17 cellular contexts compared by ENCODE assay signal in the genomic region with DNA sequence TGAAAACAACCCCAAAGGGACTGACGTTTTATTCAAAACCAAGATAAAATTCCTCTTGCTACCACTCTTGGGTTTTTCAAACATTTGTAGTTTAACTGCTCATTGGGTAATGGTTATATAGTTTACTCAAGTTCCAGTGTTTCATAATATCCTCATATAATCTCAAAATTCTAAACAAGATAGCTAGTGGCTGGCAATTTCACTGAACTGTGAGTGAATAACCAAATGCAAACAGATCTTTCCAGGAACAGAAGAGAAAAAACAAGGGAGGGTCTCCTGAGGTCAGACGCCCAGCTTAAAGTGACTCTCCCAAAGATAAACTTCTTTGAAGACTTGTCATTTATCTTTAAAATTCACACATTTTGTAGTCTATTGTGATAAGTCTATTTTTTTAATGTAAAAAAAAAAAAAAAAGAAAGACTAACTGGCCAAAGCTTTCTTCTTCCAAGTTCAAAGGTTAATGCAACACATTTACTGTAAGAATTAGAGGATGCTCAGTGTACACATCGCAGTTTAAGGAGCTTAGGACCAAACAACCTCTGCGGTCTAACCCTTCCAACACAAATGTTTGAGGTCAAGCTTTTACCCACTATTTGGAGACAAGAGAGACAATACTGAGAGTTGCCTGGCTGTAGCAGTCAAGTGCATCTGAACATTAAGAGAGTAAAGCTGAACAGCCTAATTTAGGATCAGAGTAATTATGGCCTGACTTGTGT. TPM values are rescaled to one million over a fixed set of nuclear protein-coding genes. Genes with fewer than 3 reads are reported as not detected.
DNase-seq lines count a peak whose midpoint lies in the region; ATAC-seq and TF ChIP-seq lines count a peak whose summit lies in the region.
"Had no signal": no experiment of that assay in that cellular context is flagged by ENCODE, and none has a peak within 500 bp of the region (broad histone marks: within the 10 kb centered on the region; RNA-seq: fewer than 3 reads in every experiment).

No MANE protein-coding gene starts in this region.

- 22 to 48% (median 30%) methylated on average over 4 of the region's 4 CpGs for WGBS in stomach, 5 donors

- H3K36me3 ChIP-seq in Panc1 (ENCODE audit: control insufficient read depth, insufficient read depth, low read length): no peaks in the 10 kb centered on the region
- H3K36me3 ChIP-seq in stomach: no peaks in the 10 kb centered on the region
- no peaks in the 10 kb centered on the region for H3K36me3 ChIP-seq in Karpas-422 (ENCODE audit: insufficient read depth, low read length)

- no peak overlapping the region for H3K4me3 ChIP-seq in Panc1 (ENCODE audit: low read depth in 2 of 2, low read length in 2 of 2)
- H3K4me3 ChIP-seq in stomach: no peak overlapping the region
- no peak overlapping the region for H3K4me3 ChIP-seq in Karpas-422 (ENCODE audit: low read length)

- peak overlapping the region; percentile 46 for H3K27ac Mint-ChIP-seq in activated CD8-positive, alpha-beta T cell treated with anti-CD3 and anti-CD28 coated beads for 36 hours
- no peak overlapping the region for H3K27ac Mint-ChIP-seq in activated CD8-positive, alpha-beta T cell treated with anti-CD3 and anti-CD28 coated beads, Interleukin-2, amount 10 ng/mL, durations not matched to agents 7 days and 5 days
- H3K27ac Mint-ChIP-seq: memory B cell had no signal

- no peak overlapping the region for H3K4me2 ChIP-seq in Karpas-422 (ENCODE audit: low read depth, low read length, poor library complexity, severe bottlenecking)

- no peak overlapping the region for H2AFZ ChIP-seq in Karpas-422 (ENCODE audit: low read length)

- intact Hi-C loops in activated CD8-positive, alpha-beta T cell treated with anti-CD3 and anti-CD28 coated beads for 36 hours (cut with micrococcal nuclease): no loop called here
- intact Hi-C loops in Panc1 (cut with micrococcal nuclease; ENCODE audit: unreplicated experiment): no loop called here
- intact Hi-C loops in stomach (cut with DNase I; ENCODE audit: low total_unique reads): no loop called here

- CTCF ChIA-PET in activated CD8-positive, alpha-beta T cell treated with anti-CD3 and anti-CD28 coated beads for 36 hours (lab: Charles Lee): interaction anchor here (0.7 to 8.7 kb wide), 26 partner anchors 8 to 288 kb away, joined by 3 to 152 read pairs (median 8); partner anchors contain the start of gene MYL12A
- CTCF ChIA-PET in activated CD8-positive, alpha-beta T cell treated with anti-CD3 and anti-CD28 coated beads, Interleukin-2, amount 10 ng/mL, durations not matched to agents 7 days and 5 days (lab: Charles Lee): interaction anchor here (0.7 to 6.3 kb wide), 17 partner anchors 8 to 259 kb away, joined by 3 to 136 read pairs (median 24); no protein-coding TSS in a partner anchor
- CTCF ChIA-PET in Panc1 (lab: Charles Lee): no interaction called here

- no peak for TF ChIP-seq CTCF in activated CD8-positive, alpha-beta T cell treated with anti-CD3 and anti-CD28 coated beads for 36 hours (IDR thresholded peaks at IDR 0.05)
- TF ChIP-seq CTCF in Panc1 (IDR thresholded peaks at IDR 0.05) (no peak), stomach (IDR thresholded peaks at IDR 0.05) (no peak)

- in situ Hi-C loops in Panc1 (cut with HindIII; ENCODE audit: low pct_unique_long_range_greater_than_20kb, low sequenced_read_pairs): no loop called here

- H4K20me1 ChIP-seq in Karpas-422 (ENCODE audit: insufficient read depth, low read depth, low read length): peaks cover 23% of the 10 kb centered on the region

- peaks cover 38% of the 10 kb centered on the region for H3K4me1 ChIP-seq in Panc1 (ENCODE audit: control insufficient read depth, insufficient read depth, low read length)
- H3K4me1 ChIP-seq in stomach: peaks cover 30 to 95% (median 51%) of the 10 kb centered on the region in 4 donors
- peaks cover under 1% of the 10 kb centered on the region for H3K4me1 ChIP-seq in Karpas-422 (ENCODE audit: low read length)

- peak overlapping the region; percentile 58 for H3K27ac ChIP-seq in Panc1 (ENCODE audit: low read length)
- H3K27ac ChIP-seq in stomach: peak overlapping the region in 4 of 5 donors; percentile 50 to 92 (median 75)
- no peak overlapping the region for H3K27ac ChIP-seq in Karpas-422 (ENCODE audit: low read length)
- H3K27ac ChIP-seq: C4-2B had no signal

- H3K4me1 Mint-ChIP-seq in activated CD8-positive, alpha-beta T cell treated with anti-CD3 and anti-CD28 coated beads for 36 hours (ENCODE audit: low read depth): peaks cover 78% of the 10 kb centered on the region
- peaks cover 71% of the 10 kb centered on the region for H3K4me1 Mint-ChIP-seq in activated CD8-positive, alpha-beta T cell treated with anti-CD3 and anti-CD28 coated beads, Interleukin-2, amount 10 ng/mL, durations not matched to agents 7 days and 5 days (ENCODE audit: low read depth)

- peaks cover 55% of the 10 kb centered on the region for H3K36me3 Mint-ChIP-seq in activated CD8-positive, alpha-beta T cell treated with anti-CD3 and anti-CD28 coated beads for 36 hours (ENCODE audit: low read depth)
- peaks cover 38% of the 10 kb centered on the region for H3K36me3 Mint-ChIP-seq in activated CD8-positive, alpha-beta T cell treated with anti-CD3 and anti-CD28 coated beads, Interleukin-2, amount 10 ng/mL, durations not matched to agents 7 days and 5 days (ENCODE audit: low read depth)
- H3K36me3 Mint-ChIP-seq: natural killer cell had no signal

- no peak for DNase-seq in activated CD8-positive, alpha-beta T cell treated with anti-CD3 and anti-CD28 coated beads for 36 hours
- no peak for DNase-seq in activated CD8-positive, alpha-beta T cell treated with anti-CD3 and anti-CD28 coated beads, Interleukin-2, amount 10 ng/mL, durations not matched to agents 7 days and 5 days
- no peak for DNase-seq in Panc1 (ENCODE audit: low read depth, low spot score)
- DNase-seq in iris pigment epithelial cell (ENCODE audit: low read depth): peak; percentile 67
- no peak for DNase-seq in stomach
- DNase-seq in NCI-H526 (lab: John Stamatoyannopoulos, UW): no peak
- no peak for DNase-seq in Karpas-422
- DNase-seq in NCI-H524 treated with DMSO at 0.1 percent for 48 hours (lab: John Stamatoyannopoulos, UW): no peak
- DNase-seq: activated CD4-positive, alpha-beta T cell treated with anti-CD3 and anti-CD28 coated beads for 1 hour; activated naive CD4-positive, alpha-beta T cell treated with anti-CD3 and anti-CD28 coated beads, Interleukin-2, amount 50 U/mL, for 16 hours; natural killer cell; NCI-H1694; stimulated activated CD8-positive, alpha-beta memory T cell treated with anti-CD3 and anti-CD28 coated beads, Interleukin-4, amount 100 ng/mL, for 48 hours; substantia nigra; T1000 had no signal

- POLR2A ChIA-PET in activated CD8-positive, alpha-beta T cell treated with anti-CD3 and anti-CD28 coated beads for 36 hours (lab: Charles Lee): interaction anchor here (0.8 to 2.7 kb wide), 6 partner anchors 9 to 47 kb away, joined by 3 to 7 read pairs (median 4); no protein-coding TSS in a partner anchor
- POLR2A ChIA-PET in activated CD8-positive, alpha-beta T cell treated with anti-CD3 and anti-CD28 coated beads, Interleukin-2, amount 10 ng/mL, durations not matched to agents 7 days and 5 days (lab: Charles Lee): interaction anchor here (1.6 kb wide), 3 partner anchors 21 to 27 kb away, joined by 3 to 6 read pairs (median 5); no protein-coding TSS in a partner anchor
- POLR2A ChIA-PET in Panc1 (lab: Charles Lee): interaction anchor here (0.6 kb wide), 1 partner anchor 9 kb away, joined by 7 read pairs; no protein-coding TSS in a partner anchor

- H3K27me3 ChIP-seq in Panc1 (ENCODE audit: control insufficient read depth, insufficient read depth, low read length) (no peaks in the 10 kb centered on the region), stomach (no peaks in the 10 kb centered on the region), Karpas-422 (ENCODE audit: low read length) (no peaks in the 10 kb centered on the region)

- no peak for TF ChIP-seq POLR2A in stomach (IDR thresholded peaks at IDR 0.05)

- BruUV-seq in Panc1 (replicated peaks; lab: Mats Ljungman, UMichigan): no TSS peak

- no peaks in the 10 kb centered on the region for H3K9me2 ChIP-seq in Karpas-422 (replicated peaks; ENCODE audit: insufficient read depth, low read length)

- no peak for ATAC-seq in activated CD8-positive, alpha-beta T cell treated with anti-CD3 and anti-CD28 coated beads for 36 hours
- no peak for ATAC-seq in activated CD8-positive, alpha-beta T cell treated with anti-CD3 and anti-CD28 coated beads, Interleukin-2, amount 10 ng/mL, durations not matched to agents 7 days and 5 days
- no peak for ATAC-seq in Panc1

- TF ChIP-seq EP300 in stomach (IDR thresholded peaks at IDR 0.05): no peak

- H3K27me3 Mint-ChIP-seq in activated CD8-positive, alpha-beta T cell treated with anti-CD3 and anti-CD28 coated beads for 36 hours: no peaks in the 10 kb centered on the region
- H3K27me3 Mint-ChIP-seq in activated CD8-positive, alpha-beta T cell treated with anti-CD3 and anti-CD28 coated beads, Interleukin-2, amount 10 ng/mL, durations not matched to agents 7 days and 5 days (ENCODE audit: low read depth): no peaks in the 10 kb centered on the region
- H3K27me3 Mint-ChIP-seq: memory B cell had no signal

- no peaks in the 10 kb centered on the region; the same call in 1 of the 2 replicates for H3K79me2 ChIP-seq in Karpas-422 (ENCODE audit: low read length)

- H3K9me3 Mint-ChIP-seq in activated CD8-positive, alpha-beta T cell treated with anti-CD3 and anti-CD28 coated beads for 36 hours: peaks cover 4% of the 10 kb centered on the region
- H3K9me3 Mint-ChIP-seq in activated CD8-positive, alpha-beta T cell treated with anti-CD3 and anti-CD28 coated beads, Interleukin-2, amount 10 ng/mL, durations not matched to agents 7 days and 5 days (ENCODE audit: insufficient read depth): peaks cover 14% of the 10 kb centered on the region
- H3K9me3 Mint-ChIP-seq: memory B cell, natural killer cell had no signal

- no peaks in the 10 kb centered on the region; the same call in 1 of the 2 replicates for H3K9me3 ChIP-seq in Panc1 (ENCODE audit: control insufficient read depth, insufficient read depth, low read depth, low read length)
- no peaks in the 10 kb centered on the region for H3K9me3 ChIP-seq in stomach
- H3K9me3 ChIP-seq in Karpas-422 (ENCODE audit: low read length): no peaks in the 10 kb centered on the region

- H3K4me3 Mint-ChIP-seq in activated CD8-positive, alpha-beta T cell treated with anti-CD3 and anti-CD28 coated beads for 36 hours: no peak overlapping the region
- H3K4me3 Mint-ChIP-seq in activated CD8-positive, alpha-beta T cell treated with anti-CD3 and anti-CD28 coated beads, Interleukin-2, amount 10 ng/mL, durations not matched to agents 7 days and 5 days: no peak overlapping the region
- H3K4me3 Mint-ChIP-seq: memory B cell, natural killer cell had no signal

- H3K9ac ChIP-seq in Karpas-422 (ENCODE audit: low read length): no peak overlapping the region

RNA-seq across cellular contexts. Expression of gene LPIN2, which starts 26.6 kb away (rescaled TPM):
- 10 to 100 TPM; 95.5 to 95.7 TPM for total RNA-seq in activated CD8-positive, alpha-beta T cell treated with anti-CD3 and anti-CD28 coated beads for 36 hours
- 10 to 100 TPM; 77.5 TPM for total RNA-seq in activated CD8-positive, alpha-beta T cell treated with anti-CD3 and anti-CD28 coated beads, Interleukin-2, amount 10 ng/mL, durations not matched to agents 7 days and 5 days
- total RNA-seq in Panc1 (2021; ENCODE audit: unreplicated experiment) (38.3 TPM), stomach (10 to 100 TPM in 4 of 5 donors, 1 to 10 TPM in 1; 9.3 to 86.8 (median 13.4) TPM)
- polyA plus RNA-seq in Panc1 (2012; ENCODE audit: insufficient read length): 18.8 TPM
- polyA plus RNA-seq in stomach: 10 to 100 TPM in 2 of 3 donors, 1 to 10 TPM in 1; 4.0 to 42.8 (median 12.5) TPM
- 8.5 and 13.7 TPM in 2 replicates for total RNA-seq in Karpas-422 (2014; rRNA removed; shearing (Covaris generic); ENCODE audit: low replicate concordance)
